In genomic region chr11:109956124-109956793, GRCh38 we compare ENCODE assay signal across 10 cellular contexts.
DNase-seq lines count a peak whose midpoint lies in the region; ATAC-seq, FAIRE-seq and TF ChIP-seq lines count a peak whose summit lies in the region.
"Had no signal": no experiment of that assay in that cellular context is flagged by ENCODE, and none has a peak within 500 bp of the region (broad histone marks: within the 10 kb centered on the region; RNA-seq: fewer than 3 reads in every experiment).

No MANE protein-coding gene starts in this region.

- no peaks in the 10 kb centered on the region for H3K27me3 ChIP-seq in endodermal cell (ENCODE audit: control insufficient read depth, insufficient read depth, low read length, poor library complexity, severe bottlenecking)
- H3K27me3 ChIP-seq: cardiac muscle cell had no signal

- H3K27ac Mint-ChIP-seq in endodermal cell = no peak overlapping the region

- H3K9me3 ChIP-seq in endodermal cell (ENCODE audit: control insufficient read depth, low read length) = no peaks in the 10 kb centered on the region

- DNase-seq in HTR-8/SVneo (ENCODE audit: insufficient read length, low spot score) (no peak), head of caudate nucleus (no peak), posterior vena cava (ENCODE audit: low spot score) (no peak), endodermal cell (no peak)
- DNase-seq in effector CD4-positive, alpha-beta T cell = no peak
- DNase-seq: DND-41 had no signal

- H3K9me3 Mint-ChIP-seq in endodermal cell = no peaks in the 10 kb centered on the region

- no peaks in the 10 kb centered on the region for H3K36me3 Mint-ChIP-seq in endodermal cell (ENCODE audit: low read depth)

- H3K4me3 ChIP-seq in GM08714 (ENCODE audit: low read length) = peak overlapping the region; percentile 69; the same call in 1 of the 2 replicates
- no peak overlapping the region for H3K4me3 ChIP-seq in endodermal cell (ENCODE audit: low read length)
- H3K4me3 ChIP-seq: cardiac muscle cell had no signal

- no peak for TF ChIP-seq CTCF in endodermal cell (conservative IDR thresholded peaks at IDR 0.05)

- no peaks in the 10 kb centered on the region for H3K27me3 Mint-ChIP-seq in endodermal cell (ENCODE audit: insufficient read depth)

- H3K36me3 ChIP-seq in endodermal cell (ENCODE audit: control insufficient read depth, insufficient read depth, low read length) = no peaks in the 10 kb centered on the region
- H3K36me3 ChIP-seq: cardiac muscle cell had no signal

- intact Hi-C loops in head of caudate nucleus (cut with DNase I) = loop anchor here (10.0 kb wide), 1 partner anchor 239 kb away; no protein-coding TSS in a partner anchor
- intact Hi-C loops in posterior vena cava (cut with DNase I) = no loop called here

- TF ChIP-seq POLR2A in GM18951 (IDR thresholded peaks at IDR 0.05; ENCODE audit: extremely low read depth, insufficient read depth, insufficient read length) = peak; percentile 33

- WGBS in endodermal cell (ENCODE audit: insufficient coverage in 1 of 2, insufficient read length in 1 of 2), 2 experiments = 80 to 87% methylated on average over 1 to 3 of the region's 3 CpGs

- no peak overlapping the region for H3K27ac ChIP-seq in endodermal cell (ENCODE audit: low read depth, low read length)
- H3K27ac ChIP-seq: cardiac muscle cell had no signal

- H3K4me1 ChIP-seq in endodermal cell (ENCODE audit: control insufficient read depth, insufficient read depth, low read length) = no peaks in the 10 kb centered on the region

- H3K4me3 Mint-ChIP-seq in endodermal cell = no peak overlapping the region

- ATAC-seq in HG02763 (IDR thresholded peaks at IDR 0.05; ENCODE audit: unreplicated experiment) = peak; percentile 77

- no peaks in the 10 kb centered on the region for H3K4me1 Mint-ChIP-seq in endodermal cell

- H3K9ac ChIP-seq in endodermal cell (ENCODE audit: extremely low read depth, low read length, poor library complexity, severe bottlenecking) = no peak overlapping the region

- peak; percentile 26 for FAIRE-seq in HTR-8/SVneo (lab: Jason Lieb, UNC)

- in situ Hi-C loops in GM18951 (cut with MboI; ENCODE audit: low sequenced_read_pairs, unreplicated experiment) = loop anchor here (10.0 kb wide), 1 partner anchor 139 kb away; the partner anchor contains the start of gene ZC3H12C
